8 cellular contexts compared by ENCODE assay signal in genomic region chr9:100714372-100715099, GRCh38.
A peak's percentile ranks its signal among the peaks of the same experiment; 100 is the strongest.
DNase-seq lines count a peak whose midpoint lies in the region; ATAC-seq and TF ChIP-seq lines count a peak whose summit lies in the region.

No MANE protein-coding gene starts in this region.

- no peaks in the 10 kb centered on the region for H3K27me3 ChIP-seq in cardiac muscle cell

- ATAC-seq in GM18868 (IDR thresholded peaks at IDR 0.05; ENCODE audit: unreplicated experiment) (peak; percentile 92), HG03457 (IDR thresholded peaks at IDR 0.05; ENCODE audit: unreplicated experiment) (peak; percentile 76), HG03097 (IDR thresholded peaks at IDR 0.05; ENCODE audit: low FRiP score, unreplicated experiment) (no peak)

- intact Hi-C loops in activated T-helper 2 cell treated with anti-CD3 and anti-CD28 coated beads, Interferon-gamma antibody, Interleukin-2, Interleukin-4, amounts not matched to agents 10 μg/mL and 5 μg/mL and 100 μg/mL, durations not matched to agents 14 hours and 24 hours and 36 hours (cut with micrococcal nuclease), result loop anchor here (2.0 kb wide), 1 partner anchor 596 kb away; no protein-coding TSS in a partner anchor

- no peaks in the 10 kb centered on the region for H3K36me3 ChIP-seq in cardiac muscle cell

- no peak overlapping the region for H3K4me3 Mint-ChIP-seq in activated T-helper 2 cell treated with anti-CD3 and anti-CD28 coated beads, Interferon-gamma antibody, Interleukin-2, Interleukin-4, amounts not matched to agents 10 μg/mL and 5 μg/mL and 100 μg/mL, durations not matched to agents 14 hours and 24 hours and 36 hours (ENCODE audit: low read depth)

- no peaks in the 10 kb centered on the region for H3K4me1 ChIP-seq in cardiac muscle cell (ENCODE audit: low read depth)

- H3K27ac Mint-ChIP-seq in activated T-helper 2 cell treated with anti-CD3 and anti-CD28 coated beads, Interferon-gamma antibody, Interleukin-2, Interleukin-4, amounts not matched to agents 10 μg/mL and 5 μg/mL and 100 μg/mL, durations not matched to agents 14 hours and 24 hours and 36 hours, result no peak overlapping the region

- H3K9me3 Mint-ChIP-seq in activated T-helper 2 cell treated with anti-CD3 and anti-CD28 coated beads, Interferon-gamma antibody, Interleukin-2, Interleukin-4, amounts not matched to agents 10 μg/mL and 5 μg/mL and 100 μg/mL, durations not matched to agents 14 hours and 24 hours and 36 hours, result no peaks in the 10 kb centered on the region

- no peaks in the 10 kb centered on the region for H3K27me3 Mint-ChIP-seq in activated T-helper 2 cell treated with anti-CD3 and anti-CD28 coated beads, Interferon-gamma antibody, Interleukin-2, Interleukin-4, amounts not matched to agents 10 μg/mL and 5 μg/mL and 100 μg/mL, durations not matched to agents 14 hours and 24 hours and 36 hours (ENCODE audit: low read depth)

- DNase-seq in NCI-H748 (lab: John Stamatoyannopoulos, UW; ENCODE audit: unreplicated experiment), result peak; percentile 86
- DNase-seq in activated T-helper 2 cell treated with anti-CD3 and anti-CD28 coated beads, Interferon-gamma antibody, Interleukin-2, Interleukin-4, amounts not matched to agents 10 μg/mL and 5 μg/mL and 100 μg/mL, durations not matched to agents 14 hours and 24 hours and 36 hours (ENCODE audit: low spot score), result peak; percentile 13
- DNase-seq in cardiac muscle cell (ENCODE audit: low read depth in 1 of 2, low spot score in 1 of 2), result peak; percentile 83
- no peak for DNase-seq in retinal pigment epithelial cell (ENCODE audit: low read depth)

- no peaks in the 10 kb centered on the region for H3K4me1 Mint-ChIP-seq in activated T-helper 2 cell treated with anti-CD3 and anti-CD28 coated beads, Interferon-gamma antibody, Interleukin-2, Interleukin-4, amounts not matched to agents 10 μg/mL and 5 μg/mL and 100 μg/mL, durations not matched to agents 14 hours and 24 hours and 36 hours (ENCODE audit: low read depth)

- H3K27ac ChIP-seq in C4-2B (no peak overlapping the region), cardiac muscle cell (no peak overlapping the region)

- H3K4me3 ChIP-seq in cardiac muscle cell (no peak overlapping the region), retinal pigment epithelial cell (ENCODE audit: low read length) (no peak overlapping the region)

- H3K9me3 ChIP-seq in cardiac muscle cell (ENCODE audit: low read depth), result no peaks in the 10 kb centered on the region

- TF ChIP-seq CTCF in C4-2B (conservative IDR thresholded peaks at IDR 0.05) (peak; percentile 97), cardiac muscle cell (IDR thresholded peaks at IDR 0.05; ENCODE audit: low read depth, low read length) (peak; percentile 97), retinal pigment epithelial cell (conservative IDR thresholded peaks at IDR 0.05; ENCODE audit: low read depth, low read length) (peak; percentile 91)

- H3K36me3 Mint-ChIP-seq in activated T-helper 2 cell treated with anti-CD3 and anti-CD28 coated beads, Interferon-gamma antibody, Interleukin-2, Interleukin-4, amounts not matched to agents 10 μg/mL and 5 μg/mL and 100 μg/mL, durations not matched to agents 14 hours and 24 hours and 36 hours (ENCODE audit: low read depth), result no peaks in the 10 kb centered on the region
